In the genomic region with DNA sequence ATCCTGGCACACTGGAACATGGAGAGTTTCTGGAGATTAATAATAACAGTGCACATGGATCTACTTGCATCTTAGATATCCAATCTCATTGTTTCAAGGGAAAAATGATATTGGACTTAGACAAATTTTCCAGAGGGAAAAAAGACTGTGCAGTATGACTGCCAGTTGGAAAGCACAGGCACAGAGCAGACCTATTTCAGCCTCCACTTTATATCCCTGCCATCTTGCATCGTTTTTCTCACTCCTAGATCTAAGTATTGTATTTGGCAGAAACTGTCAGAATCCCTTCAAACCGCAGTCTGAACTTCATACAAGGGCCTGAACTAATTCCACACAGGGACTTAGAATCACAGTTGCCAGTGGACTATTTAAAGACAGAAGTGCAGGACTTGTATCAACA, we compare ENCODE assay signal across 20 cellular contexts.
A peak's percentile ranks its signal among the peaks of the same experiment; 100 is the strongest.
DNase-seq lines count a peak whose midpoint lies in the region; ATAC-seq, FAIRE-seq and TF ChIP-seq lines count a peak whose summit lies in the region.
"Had no signal": no experiment of that assay in that cellular context is flagged by ENCODE, and none has a peak within 500 bp of the region (broad histone marks: within the 10 kb centered on the region; RNA-seq: fewer than 3 reads in every experiment).

No MANE protein-coding gene starts in this region.

- H3K9me3 ChIP-seq in astrocyte (ENCODE audit: insufficient read depth, low read depth, low read length) = no peaks in the 10 kb centered on the region
- H3K9me3 ChIP-seq in mesodermal cell (ENCODE audit: control insufficient read depth, low read length) = no peaks in the 10 kb centered on the region
- no peaks in the 10 kb centered on the region for H3K9me3 ChIP-seq in subcutaneous abdominal adipose tissue (ENCODE audit: control insufficient read depth in 5 of 5, low read length in 5 of 5)
- H3K9me3 ChIP-seq: heart right ventricle, transverse colon had no signal

- peak overlapping the region; percentile 11 for H2AFZ ChIP-seq in astrocyte (ENCODE audit: low read depth, low read length)

- H3K27ac Mint-ChIP-seq in HFFc6 (peak overlapping the region; percentile 58), astrocyte (ENCODE audit: unreplicated experiment) (peak overlapping the region; percentile 44)
- no peak overlapping the region for H3K27ac Mint-ChIP-seq in activated CD8-positive, alpha-beta T cell treated with anti-CD3 and anti-CD28 coated beads, Interleukin-2, amount 10 ng/mL, durations not matched to agents 7 days and 5 days
- H3K27ac Mint-ChIP-seq: activated B cell treated with CpG ODN at 0.5 μM for 24 hours; activated naive CD4-positive, alpha-beta T cell treated with anti-CD3 and anti-CD28 coated beads, Interleukin-2, amount 50 U/mL, for 24 hours; CD14-positive monocyte; IgD-negative memory B cell; natural killer cell had no signal

- H3K27me3 Mint-ChIP-seq in HFFc6 (ENCODE audit: insufficient read depth) (peaks cover 7% of the 10 kb centered on the region), astrocyte (ENCODE audit: low read depth, unreplicated experiment) (no peaks in the 10 kb centered on the region)
- peaks cover 11% of the 10 kb centered on the region for H3K27me3 Mint-ChIP-seq in activated CD8-positive, alpha-beta T cell treated with anti-CD3 and anti-CD28 coated beads, Interleukin-2, amount 10 ng/mL, durations not matched to agents 7 days and 5 days (ENCODE audit: low read depth)

- H3K4me3 ChIP-seq in astrocyte (ENCODE audit: insufficient read depth, low read depth, low read length) (no peak overlapping the region), mesodermal cell (ENCODE audit: extremely low read depth, insufficient read depth, low read length, poor library complexity, severe bottlenecking) (no peak overlapping the region), subcutaneous abdominal adipose tissue (ENCODE audit: low read depth in 1 of 5, low read length in 5 of 5) (no peak overlapping the region)
- H3K4me3 ChIP-seq: heart right ventricle, transverse colon had no signal

- H3K9ac ChIP-seq in astrocyte (ENCODE audit: low read length) (peak overlapping the region; percentile 6), subcutaneous abdominal adipose tissue (ENCODE audit: low read length in 5 of 5) (no peak overlapping the region)

- no peak for ATAC-seq in activated CD8-positive, alpha-beta T cell treated with anti-CD3 and anti-CD28 coated beads, Interleukin-2, amount 10 ng/mL, durations not matched to agents 7 days and 5 days
- ATAC-seq in HG03565 (IDR thresholded peaks at IDR 0.05; ENCODE audit: unreplicated experiment) = no peak
- ATAC-seq: left colon, natural killer cell had no signal

- CTCF ChIA-PET in activated CD8-positive, alpha-beta T cell treated with anti-CD3 and anti-CD28 coated beads, Interleukin-2, amount 10 ng/mL, durations not matched to agents 7 days and 5 days (lab: Charles Lee) = no interaction called here

- TF ChIP-seq CTCF in HFFc6 (IDR thresholded peaks at IDR 0.05) = no peak
- no peak for TF ChIP-seq CTCF in astrocyte (IDR thresholded peaks at IDR 0.05; ENCODE audit: insufficient read depth, low read depth, low read length)

- H3K4me1 Mint-ChIP-seq in HFFc6 (ENCODE audit: low read depth) = peaks cover 28% of the 10 kb centered on the region
- H3K4me1 Mint-ChIP-seq in astrocyte (ENCODE audit: low read depth, unreplicated experiment) = peaks cover 19% of the 10 kb centered on the region
- no peaks in the 10 kb centered on the region for H3K4me1 Mint-ChIP-seq in activated CD8-positive, alpha-beta T cell treated with anti-CD3 and anti-CD28 coated beads, Interleukin-2, amount 10 ng/mL, durations not matched to agents 7 days and 5 days (ENCODE audit: low read depth)
- H3K4me1 Mint-ChIP-seq: activated B cell treated with CpG ODN at 0.5 μM for 24 hours; activated naive CD4-positive, alpha-beta T cell treated with anti-CD3 and anti-CD28 coated beads, Interleukin-2, amount 50 U/mL, for 24 hours; IgD-negative memory B cell; natural killer cell had no signal

- H4K20me1 ChIP-seq in astrocyte (ENCODE audit: insufficient read depth, low read length) = no peaks in the 10 kb centered on the region

- FAIRE-seq in astrocyte (lab: Jason Lieb, UNC) = peak; percentile 13

- H3K36me3 ChIP-seq in astrocyte (ENCODE audit: insufficient read depth, low read length) (no peaks in the 10 kb centered on the region), mesodermal cell (ENCODE audit: control insufficient read depth, insufficient read depth, low read length) (no peaks in the 10 kb centered on the region), subcutaneous abdominal adipose tissue (ENCODE audit: control insufficient read depth in 5 of 5, insufficient read depth in 5 of 5, low read length in 5 of 5) (no peaks in the 10 kb centered on the region)
- H3K36me3 ChIP-seq: heart right ventricle, transverse colon had no signal

- H3K4me1 ChIP-seq in astrocyte (ENCODE audit: insufficient read depth, low read length) (peaks cover 16% of the 10 kb centered on the region), mesodermal cell (ENCODE audit: control insufficient read depth, insufficient read depth, low read length, poor library complexity, severe bottlenecking) (peaks cover 16% of the 10 kb centered on the region), subcutaneous abdominal adipose tissue (ENCODE audit: control insufficient read depth in 5 of 5, insufficient read depth in 5 of 5, low read length in 5 of 5) (peaks cover 0 to 29% (median 23%) of the 10 kb centered on the region in 5 donors)
- H3K4me1 ChIP-seq: transverse colon had no signal

- H3K36me3 Mint-ChIP-seq in HFFc6 (ENCODE audit: low read depth) (no peaks in the 10 kb centered on the region), astrocyte (ENCODE audit: low read depth, unreplicated experiment) (no peaks in the 10 kb centered on the region)
- H3K36me3 Mint-ChIP-seq in activated CD8-positive, alpha-beta T cell treated with anti-CD3 and anti-CD28 coated beads, Interleukin-2, amount 10 ng/mL, durations not matched to agents 7 days and 5 days (ENCODE audit: low read depth) = no peaks in the 10 kb centered on the region
- H3K36me3 Mint-ChIP-seq: activated naive CD4-positive, alpha-beta T cell treated with anti-CD3 and anti-CD28 coated beads, Interleukin-2, amount 50 U/mL, for 24 hours; CD14-positive monocyte; IgD-negative memory B cell; natural killer cell had no signal

- H3K9me3 Mint-ChIP-seq in HFFc6 = no peaks in the 10 kb centered on the region
- H3K9me3 Mint-ChIP-seq in astrocyte (ENCODE audit: unreplicated experiment) = no peaks in the 10 kb centered on the region
- H3K9me3 Mint-ChIP-seq in activated CD8-positive, alpha-beta T cell treated with anti-CD3 and anti-CD28 coated beads, Interleukin-2, amount 10 ng/mL, durations not matched to agents 7 days and 5 days (ENCODE audit: insufficient read depth) = no peaks in the 10 kb centered on the region
- H3K9me3 Mint-ChIP-seq: activated B cell treated with CpG ODN at 0.5 μM for 24 hours; activated naive CD4-positive, alpha-beta T cell treated with anti-CD3 and anti-CD28 coated beads, Interleukin-2, amount 50 U/mL, for 24 hours; IgD-negative memory B cell; natural killer cell had no signal

- H3K27ac ChIP-seq in astrocyte (ENCODE audit: low read depth, low read length) = peak overlapping the region; percentile 9
- peak overlapping the region; percentile 75 for H3K27ac ChIP-seq in mesodermal cell (ENCODE audit: low read depth, low read length, severe bottlenecking)
- peak overlapping the region; percentile 24 for H3K27ac ChIP-seq in subcutaneous abdominal adipose tissue (ENCODE audit: low read depth, low read length)
- H3K27ac ChIP-seq: transverse colon had no signal

- peak overlapping the region; percentile 65 for H3K4me2 ChIP-seq in astrocyte (ENCODE audit: low read length)

- peak overlapping the region; percentile 11; the same call in 1 of the 2 replicates for H3K4me3 Mint-ChIP-seq in HFFc6
- H3K4me3 Mint-ChIP-seq in astrocyte (ENCODE audit: unreplicated experiment) = no peak overlapping the region
- H3K4me3 Mint-ChIP-seq in activated CD8-positive, alpha-beta T cell treated with anti-CD3 and anti-CD28 coated beads, Interleukin-2, amount 10 ng/mL, durations not matched to agents 7 days and 5 days = no peak overlapping the region
- H3K4me3 Mint-ChIP-seq: activated B cell treated with CpG ODN at 0.5 μM for 24 hours; activated naive CD4-positive, alpha-beta T cell treated with anti-CD3 and anti-CD28 coated beads, Interleukin-2, amount 50 U/mL, for 24 hours; CD14-positive monocyte; IgD-negative memory B cell; natural killer cell had no signal

- H3K79me2 ChIP-seq in astrocyte (ENCODE audit: insufficient read depth, low read length) = no peaks in the 10 kb centered on the region

- no peaks in the 10 kb centered on the region for H3K27me3 ChIP-seq in astrocyte (ENCODE audit: insufficient read depth, low read length)
- no peaks in the 10 kb centered on the region for H3K27me3 ChIP-seq in subcutaneous abdominal adipose tissue (ENCODE audit: control insufficient read depth in 5 of 5, insufficient read depth in 4 of 5, low read length in 5 of 5)
- H3K27me3 ChIP-seq: heart right ventricle, transverse colon had no signal

- POLR2A ChIA-PET in activated CD8-positive, alpha-beta T cell treated with anti-CD3 and anti-CD28 coated beads, Interleukin-2, amount 10 ng/mL, durations not matched to agents 7 days and 5 days (lab: Charles Lee) = no interaction called here

- DNase-seq in HFFc6 (no peak), astrocyte (ENCODE audit: low read depth) (no peak), GM19240 (ENCODE audit: insufficient read length, low spot score) (no peak)
- no peak for DNase-seq in activated CD8-positive, alpha-beta T cell treated with anti-CD3 and anti-CD28 coated beads, Interleukin-2, amount 10 ng/mL, durations not matched to agents 7 days and 5 days
- DNase-seq: activated B cell treated with CpG ODN at 0.5 μM for 24 hours; activated CD8-positive, alpha-beta memory T cell treated with anti-CD3 and anti-CD28 coated beads, Interleukin-2, amount 50 U/mL, for 4 hours; central memory CD4-positive, alpha-beta T cell; heart right ventricle; left colon; natural killer cell; NCI-H1105; stimulated activated CD4-positive, alpha-beta T cell treated with anti-CD3 and anti-CD28 coated beads, Interleukin-12 subunit alpha, Interleukin-12 subunit beta, amount 100 ng/mL, for 4 hours; SW 1271; transverse colon had no signal

- WGBS in mesodermal cell (ENCODE audit: insufficient coverage in 2 of 2), 2 experiments = 63% methylated on average over 2 of the region's 2 CpGs; no CpG with 5 or more reads in 1 of the 2 experiments

Comparison
In these comparisons a context has a peak if more than half of its experiments do, and no peak if none do; other contexts are left out.
1. H3K27ac ChIP-seq: peak in every context shown above with its lines; median percentile 75 in mesodermal cell; 24 in subcutaneous abdominal adipose tissue; 9 in astrocyte.